8 cellular contexts compared by ENCODE assay signal in genomic region chr1:181033128-181033798, GRCh38. TPM values are rescaled to one million over a fixed set of nuclear protein-coding genes. Genes with fewer than 3 reads are reported as not detected.
DNase-seq lines count a peak whose midpoint lies in the region; ATAC-seq and TF ChIP-seq lines count a peak whose summit lies in the region.

No MANE protein-coding gene starts in this region.

- DNase-seq in G401 (ENCODE audit: low spot score) (peak; percentile 26), M059J (ENCODE audit: low read depth) (peak; percentile 58), foreskin keratinocyte (peak; percentile 83 to 88), putamen (ENCODE audit: low spot score) (peak; percentile 47), NCI-H345 treated with DMSO at 0.1 percent for 48 hours (lab: John Stamatoyannopoulos, UW; ENCODE audit: unreplicated experiment) (no peak), epidermal melanocyte (ENCODE audit: insufficient read length, low spot score) (no peak)
- DNase-seq in activated CD8-positive, alpha-beta T cell treated with anti-CD3 and anti-CD28 coated beads, Interleukin-2, amount 10 ng/mL, durations not matched to agents 7 days and 5 days = peak; percentile 36

- CTCF ChIA-PET in activated CD8-positive, alpha-beta T cell treated with anti-CD3 and anti-CD28 coated beads, Interleukin-2, amount 10 ng/mL, durations not matched to agents 7 days and 5 days (lab: Charles Lee) = interaction anchor here (0.7 to 13.3 kb wide), 10 partner anchors 9 to 531 kb away, joined by 3 to 206 read pairs (median 6); partner anchors contain the start of gene ACBD6

- TF ChIP-seq CTCF in foreskin keratinocyte (conservative IDR thresholded peaks at IDR 0.05) = no peak

- H3K27ac ChIP-seq in foreskin keratinocyte = peak overlapping the region; percentile 81

- peak overlapping the region; percentile 97 for H3K27ac Mint-ChIP-seq in activated CD8-positive, alpha-beta T cell treated with anti-CD3 and anti-CD28 coated beads, Interleukin-2, amount 10 ng/mL, durations not matched to agents 7 days and 5 days

- H3K27me3 ChIP-seq in foreskin keratinocyte = no peaks in the 10 kb centered on the region

- H3K27me3 Mint-ChIP-seq in activated CD8-positive, alpha-beta T cell treated with anti-CD3 and anti-CD28 coated beads, Interleukin-2, amount 10 ng/mL, durations not matched to agents 7 days and 5 days (ENCODE audit: low read depth) = peaks cover under 1% of the 10 kb centered on the region

- in situ Hi-C loops in G401 (cut with HindIII; ENCODE audit: low sequenced_read_pairs) = loop anchor here (10.0 kb wide), 1 partner anchor 132 kb away; no protein-coding TSS in a partner anchor

- H3K9me3 Mint-ChIP-seq in activated CD8-positive, alpha-beta T cell treated with anti-CD3 and anti-CD28 coated beads, Interleukin-2, amount 10 ng/mL, durations not matched to agents 7 days and 5 days (ENCODE audit: insufficient read depth) = no peaks in the 10 kb centered on the region

- peaks cover 15% of the 10 kb centered on the region for H3K4me1 ChIP-seq in foreskin keratinocyte

- ATAC-seq in GM21737 (IDR thresholded peaks at IDR 0.05; ENCODE audit: unreplicated experiment) (peak; percentile 14), foreskin keratinocyte (peak; percentile 82)
- peak; percentile 31 for ATAC-seq in activated CD8-positive, alpha-beta T cell treated with anti-CD3 and anti-CD28 coated beads, Interleukin-2, amount 10 ng/mL, durations not matched to agents 7 days and 5 days

- peaks cover 20% of the 10 kb centered on the region for H3K36me3 Mint-ChIP-seq in activated CD8-positive, alpha-beta T cell treated with anti-CD3 and anti-CD28 coated beads, Interleukin-2, amount 10 ng/mL, durations not matched to agents 7 days and 5 days (ENCODE audit: low read depth)

- POLR2A ChIA-PET in activated CD8-positive, alpha-beta T cell treated with anti-CD3 and anti-CD28 coated beads, Interleukin-2, amount 10 ng/mL, durations not matched to agents 7 days and 5 days (lab: Charles Lee) = interaction anchor here (0.6 to 3.8 kb wide), 16 partner anchors 10 to 1267 kb away, joined by 3 to 52 read pairs (median 4); partner anchors contain the start of genes IER5 and STX6

- peaks cover 51% of the 10 kb centered on the region for H3K4me1 Mint-ChIP-seq in activated CD8-positive, alpha-beta T cell treated with anti-CD3 and anti-CD28 coated beads, Interleukin-2, amount 10 ng/mL, durations not matched to agents 7 days and 5 days (ENCODE audit: low read depth)

- peak overlapping the region; percentile 97 for H3K4me3 Mint-ChIP-seq in activated CD8-positive, alpha-beta T cell treated with anti-CD3 and anti-CD28 coated beads, Interleukin-2, amount 10 ng/mL, durations not matched to agents 7 days and 5 days

RNA-seq across cellular contexts. Expression of gene MR1, which starts 0.5 kb away (rescaled TPM):
- 8.3 and 10.6 TPM in 2 replicates for total RNA-seq in G401 (2014; rRNA removed; shearing (Covaris generic))
- total RNA-seq in M059J (2014; rRNA removed; shearing (Covaris generic)) = 42.5 and 47.5 TPM in 2 replicates
- total RNA-seq in activated CD8-positive, alpha-beta T cell treated with anti-CD3 and anti-CD28 coated beads, Interleukin-2, amount 10 ng/mL, durations not matched to agents 7 days and 5 days = 10 to 100 TPM; 27.9 to 29.3 TPM
- 14.9 and 18.9 TPM in 2 replicates for total RNA-seq in foreskin keratinocyte
- polyA plus RNA-seq in foreskin keratinocyte = 9.5 and 9.7 TPM in 2 replicates

RNA-seq across cellular contexts. Expression of gene STX6, which starts 10.6 kb away (rescaled TPM):
- 17.9 and 28.8 TPM in 2 replicates for total RNA-seq in G401 (2014; rRNA removed; shearing (Covaris generic))
- total RNA-seq in M059J (2014; rRNA removed; shearing (Covaris generic)) = 23.7 and 30.9 TPM in 2 replicates
- total RNA-seq in activated CD8-positive, alpha-beta T cell treated with anti-CD3 and anti-CD28 coated beads, Interleukin-2, amount 10 ng/mL, durations not matched to agents 7 days and 5 days = 10 to 100 TPM; 19.3 to 21.0 TPM
- total RNA-seq in foreskin keratinocyte = 31.6 and 34.8 TPM in 2 replicates
- 12.9 and 16.3 TPM in 2 replicates for polyA plus RNA-seq in foreskin keratinocyte

RNA-seq across cellular contexts. Expression of gene IER5, which starts 55.2 kb away (rescaled TPM):
- 30.5 and 37.9 TPM in 2 replicates for total RNA-seq in G401 (2014; rRNA removed; shearing (Covaris generic))
- total RNA-seq in M059J (2014; rRNA removed; shearing (Covaris generic)) = 25.6 and 28.0 TPM in 2 replicates
- 10 to 100 TPM; 37.2 to 38.0 TPM for total RNA-seq in activated CD8-positive, alpha-beta T cell treated with anti-CD3 and anti-CD28 coated beads, Interleukin-2, amount 10 ng/mL, durations not matched to agents 7 days and 5 days
- 39.4 and 46.5 TPM in 2 replicates for total RNA-seq in foreskin keratinocyte
- 36.5 and 39.7 TPM in 2 replicates for polyA plus RNA-seq in foreskin keratinocyte

Comparison
In these comparisons a context has a peak if more than half of its experiments do, and no peak if none do; other contexts are left out.
1. DNase-seq: peak in G401 (single experiment), M059J (single experiment), activated CD8-positive, alpha-beta T cell treated with anti-CD3 and anti-CD28 coated beads, Interleukin-2, amount 10 ng/mL, durations not matched to agents 7 days and 5 days (single experiment), foreskin keratinocyte (2 of 2) and putamen (single experiment); none in NCI-H345 treated with DMSO at 0.1 percent for 48 hours (single experiment) and epidermal melanocyte (single experiment).
2. ATAC-seq: peak in every context shown above with its lines; median percentile 82 in foreskin keratinocyte; 31 in activated CD8-positive, alpha-beta T cell treated with anti-CD3 and anti-CD28 coated beads, Interleukin-2, amount 10 ng/mL, durations not matched to agents 7 days and 5 days; 14 in GM21737.